Comparison of ENCODE assay signal across 8 cellular contexts in the genomic region with DNA sequence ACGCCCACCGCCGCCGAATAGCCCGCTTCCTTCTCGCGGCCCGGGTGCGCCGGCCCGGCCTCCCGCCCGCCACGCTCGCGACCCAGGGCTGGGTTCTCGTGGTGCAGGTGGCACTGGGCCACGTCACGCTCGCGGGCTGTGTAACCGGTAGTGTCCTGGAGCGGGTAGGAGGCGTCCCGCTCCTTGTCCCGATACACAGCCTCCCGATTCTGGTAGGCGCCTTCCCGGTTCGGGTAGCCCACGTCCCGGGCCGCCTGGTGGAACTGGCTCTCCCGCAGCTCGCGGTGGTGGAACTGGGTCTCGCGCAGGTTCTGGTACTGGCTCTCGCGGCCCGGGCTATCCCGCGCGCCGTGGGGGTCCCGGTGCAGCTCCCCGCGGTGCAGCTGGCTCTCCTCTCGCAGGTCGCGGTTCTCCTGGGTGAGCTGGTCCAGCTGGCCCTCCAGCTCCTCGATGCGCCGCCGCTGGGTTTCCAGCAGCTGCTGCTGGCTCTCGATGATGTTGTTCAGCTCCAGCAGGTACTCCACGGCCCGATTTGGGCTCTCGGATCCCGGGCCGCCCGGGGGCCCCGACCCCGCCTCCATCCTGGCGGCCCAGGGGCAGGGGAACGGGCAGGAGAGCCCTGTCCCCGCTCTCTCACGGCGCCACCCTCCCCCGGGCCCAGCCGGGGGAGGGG. TPM values are rescaled to one million over a fixed set of nuclear protein-coding genes. Genes with fewer than 3 reads are reported as not detected.
A peak's percentile ranks its signal among the peaks of the same experiment; 100 is the strongest.
DNase-seq lines count a peak whose midpoint lies in the region; ATAC-seq, FAIRE-seq and TF ChIP-seq lines count a peak whose summit lies in the region.

No MANE protein-coding gene starts in this region.

- no peak for FAIRE-seq in GM12891 (lab: Jason Lieb, UNC)

- peak overlapping the region; percentile 54 for H3K4me3 Mint-ChIP-seq in CD8-positive, alpha-beta T cell
- H3K4me3 Mint-ChIP-seq in naive thymus-derived CD8-positive, alpha-beta T cell: peak overlapping the region in 6 of 10 donors; percentile 25 to 80 (median 50)

- CTCF ChIA-PET in CD8-positive, alpha-beta T cell (lab: Charles Lee): interaction anchor here (0.5 to 2.1 kb wide), 3 partner anchors 9 to 125 kb away, joined by 3 to 6 read pairs (median 3); no protein-coding TSS in a partner anchor

- H3K27ac ChIP-seq in CD8-positive, alpha-beta T cell (ENCODE audit: low read depth, low read length): no peak overlapping the region
- H3K27ac ChIP-seq in RWPE2 (ENCODE audit: poor library complexity, severe bottlenecking): no peak overlapping the region

- H3K27ac Mint-ChIP-seq in CD8-positive, alpha-beta T cell: no peak overlapping the region
- no peak overlapping the region for H3K27ac Mint-ChIP-seq in naive thymus-derived CD8-positive, alpha-beta T cell

- peak; percentile 38 for ATAC-seq in CD8-positive, alpha-beta T cell
- ATAC-seq in RWPE2 (ENCODE audit: low read depth): peak; percentile 30; the same call in 1 of the 3 replicates
- peak; percentile 40 to 65 for ATAC-seq in naive thymus-derived CD8-positive, alpha-beta T cell
- no peak for ATAC-seq in GM21619 (IDR thresholded peaks at IDR 0.05; ENCODE audit: unreplicated experiment)
- no peak for ATAC-seq in GM19351 (IDR thresholded peaks at IDR 0.05; ENCODE audit: unreplicated experiment)

- intact Hi-C loops in CD8-positive, alpha-beta T cell (cut with DNase I, micrococcal nuclease): no loop called here

- peaks cover 14% of the 10 kb centered on the region for H3K4me1 Mint-ChIP-seq in CD8-positive, alpha-beta T cell (ENCODE audit: low read depth)
- H3K4me1 Mint-ChIP-seq in naive thymus-derived CD8-positive, alpha-beta T cell: peaks cover 13 to 27% (median 17%) of the 10 kb centered on the region in 4 donors

- peak overlapping the region; percentile 19 for H3K9ac ChIP-seq in endocrine pancreas (ENCODE audit: control insufficient read depth, insufficient read depth, low read length)

- H3K4me1 ChIP-seq in CD8-positive, alpha-beta T cell (ENCODE audit: insufficient read depth, low read length): peaks cover 9% of the 10 kb centered on the region
- H3K4me1 ChIP-seq in RWPE2 (ENCODE audit: insufficient read depth, poor library complexity, severe bottlenecking): no peaks in the 10 kb centered on the region
- no peaks in the 10 kb centered on the region for H3K4me1 ChIP-seq in endocrine pancreas (ENCODE audit: control insufficient read depth, insufficient read depth, low read length)

- H3K27me3 ChIP-seq in CD8-positive, alpha-beta T cell (ENCODE audit: insufficient read depth, low read length): peaks cover 7% of the 10 kb centered on the region
- peaks cover 19% of the 10 kb centered on the region for H3K27me3 ChIP-seq in RWPE2 (ENCODE audit: insufficient read depth, poor library complexity, severe bottlenecking)
- H3K27me3 ChIP-seq in endocrine pancreas (ENCODE audit: control insufficient read depth, insufficient read depth, low read length): no peaks in the 10 kb centered on the region

- H3K27me3 Mint-ChIP-seq in CD8-positive, alpha-beta T cell (ENCODE audit: low read depth): peaks cover 34% of the 10 kb centered on the region
- peaks cover 20 to 57% (median 32%) of the 10 kb centered on the region in 5 donors for H3K27me3 Mint-ChIP-seq in naive thymus-derived CD8-positive, alpha-beta T cell

- H3K9me3 Mint-ChIP-seq in CD8-positive, alpha-beta T cell: no peaks in the 10 kb centered on the region
- H3K9me3 Mint-ChIP-seq in naive thymus-derived CD8-positive, alpha-beta T cell: peaks cover 0 to 2% (median 0%) of the 10 kb centered on the region in 9 donors

- H3K4me3 ChIP-seq in CD8-positive, alpha-beta T cell (ENCODE audit: low read depth, low read length): peak overlapping the region; percentile 53
- H3K4me3 ChIP-seq in RWPE2 (ENCODE audit: severe bottlenecking) (peak overlapping the region; percentile 37), endocrine pancreas (ENCODE audit: control insufficient read depth, insufficient read depth, low read length) (no peak overlapping the region)

- no peaks in the 10 kb centered on the region for H3K36me3 Mint-ChIP-seq in CD8-positive, alpha-beta T cell
- peaks cover 0 to 5% (median 0%) of the 10 kb centered on the region in 3 donors for H3K36me3 Mint-ChIP-seq in naive thymus-derived CD8-positive, alpha-beta T cell

- no peak for TF ChIP-seq POLR2A in GM12891 (IDR thresholded peaks at IDR 0.05; ENCODE audit: low read depth, low read length)

- H3K9me3 ChIP-seq in CD8-positive, alpha-beta T cell (ENCODE audit: low read length): no peaks in the 10 kb centered on the region
- H3K9me3 ChIP-seq in RWPE2 (ENCODE audit: severe bottlenecking) (no peaks in the 10 kb centered on the region), endocrine pancreas (ENCODE audit: control insufficient read depth, low read length) (no peaks in the 10 kb centered on the region)

- POLR2A ChIA-PET in CD8-positive, alpha-beta T cell (lab: Charles Lee): no interaction called here
- POLR2A ChIA-PET in naive thymus-derived CD8-positive, alpha-beta T cell (lab: Charles Lee): interaction anchor here (1.1 kb wide), 1 partner anchor 102 kb away, joined by 3 read pairs; the partner anchor contains the start of genes RIBC1 and SMC1A

- DNase-seq in CD8-positive, alpha-beta T cell: peak in 2 of 7 experiments; percentile 10 to 21
- DNase-seq in RWPE2 (ENCODE audit: low spot score): no peak
- DNase-seq in naive thymus-derived CD8-positive, alpha-beta T cell: peak in 4 of 10 donors; percentile 2 to 14 (median 14)
- no peak for DNase-seq in GM12891 (ENCODE audit: insufficient read length, low spot score)
- DNase-seq in cortex of kidney (lab: John Stamatoyannopoulos, UW): no peak

- no peak for TF ChIP-seq CTCF in CD8-positive, alpha-beta T cell (IDR thresholded peaks at IDR 0.05)
- no peak for TF ChIP-seq CTCF in RWPE2 (IDR thresholded peaks at IDR 0.05; ENCODE audit: poor library complexity, severe bottlenecking)

- no peaks in the 10 kb centered on the region for H3K36me3 ChIP-seq in CD8-positive, alpha-beta T cell (ENCODE audit: insufficient read depth, low read length)
- H3K36me3 ChIP-seq in RWPE2 (ENCODE audit: low read depth): no peaks in the 10 kb centered on the region
- no peaks in the 10 kb centered on the region for H3K36me3 ChIP-seq in endocrine pancreas (ENCODE audit: control insufficient read depth, insufficient read depth, low read length)

TF ChIP-seq in GM12891, 5 proteins besides CTCF, POLR2A, EP300 and RAD21:
- TF ChIP-seq POLR2AphosphoS5 (IDR thresholded peaks at IDR 0.05; ENCODE audit: low read depth, low read length): no peak
- no peak for TF ChIP-seq PAX5 (IDR thresholded peaks at IDR 0.05; ENCODE audit: insufficient read depth, low read length, severe bottlenecking)
- no peak for TF ChIP-seq TAF1 (IDR thresholded peaks at IDR 0.05; ENCODE audit: low read depth, low read length)
- no peak for TF ChIP-seq POU2F2 (IDR thresholded peaks at IDR 0.05; ENCODE audit: low read depth, low read length)
- no peak for TF ChIP-seq SPI1 (IDR thresholded peaks at IDR 0.05; ENCODE audit: low read depth, low read length)

RNA-seq across cellular contexts. Expression of gene IQSEC2, which starts 39.3 kb away (rescaled TPM):
- 1 to 10 TPM in 1 of 2 experiments, under 1 TPM in 1; 0.78 to 1.0 TPM for total RNA-seq in CD8-positive, alpha-beta T cell
- under 1 TPM; 0.36 to 0.66 TPM for total RNA-seq in naive thymus-derived CD8-positive, alpha-beta T cell
- polyA plus RNA-seq in naive thymus-derived CD8-positive, alpha-beta T cell: under 1 TPM; 0.08 to 0.17 (median 0.13) TPM
- polyA plus RNA-seq in GM12891 (2012; ENCODE audit: low read depth, missing spikeins): 0.13 TPM

Comparison
In these comparisons a context has a peak if more than half of its experiments do, and no peak if none do; other contexts are left out.
1. ATAC-seq: peak in CD8-positive, alpha-beta T cell (single experiment), RWPE2 (single experiment) and naive thymus-derived CD8-positive, alpha-beta T cell (2 of 2); none in GM21619 (single experiment) and GM19351 (single experiment).